In genomic region chr3:46999516-47000197, GRCh38 we compare ENCODE assay signal across 1 cellular context.
TF ChIP-seq lines count a peak whose summit lies in the region.

No MANE protein-coding gene starts in this region.

TF ChIP-seq in HepG2, 621 proteins besides CTCF, POLR2A, EP300 and RAD21:
- TF ChIP-seq CHCHD3 (CRISPR knock-in tag; IDR thresholded peaks at IDR 0.05) (no peak), RFX5 (IDR thresholded peaks at IDR 0.05; ENCODE audit: low read depth, low read length) (no peak), ZMYM3 (CRISPR knock-in tag; IDR thresholded peaks at IDR 0.05) (no peak), ZBTB37 (CRISPR knock-in tag; IDR thresholded peaks at IDR 0.05) (no peak)
